Comparison of ENCODE assay signal across 18 cellular contexts in the genomic region with DNA sequence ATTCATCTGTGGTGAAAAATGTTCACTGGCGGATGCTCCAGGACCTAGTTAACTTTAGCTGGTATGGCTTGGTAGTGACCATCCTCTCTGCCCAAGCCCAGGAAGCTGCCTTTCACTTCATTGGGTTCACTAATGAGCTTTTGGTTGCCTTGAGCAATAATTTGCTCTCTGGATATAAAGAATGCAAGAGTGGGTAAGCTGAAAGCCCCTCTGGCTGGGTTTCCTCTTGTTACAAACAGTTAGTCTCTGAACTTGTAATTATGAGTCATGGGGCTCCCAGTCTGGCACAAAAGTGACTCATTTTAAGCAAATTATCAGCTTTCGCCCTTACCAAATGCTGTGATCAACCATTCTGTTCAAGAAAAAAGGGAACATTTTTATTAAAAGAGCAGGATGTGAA.
DNase-seq lines count a peak whose midpoint lies in the region; ATAC-seq and TF ChIP-seq lines count a peak whose summit lies in the region.
"Had no signal": no experiment of that assay in that cellular context is flagged by ENCODE, and none has a peak within 500 bp of the region (broad histone marks: within the 10 kb centered on the region; RNA-seq: fewer than 3 reads in every experiment).

No MANE protein-coding gene starts in this region.

- no peak overlapping the region for H4K8ac ChIP-seq in mesendoderm (ENCODE audit: low read depth, low read length)

- ATAC-seq in stimulated activated memory B cell treated with anti-CD40 and anti-IgM and Interleukin-4, amounts not matched to agents 10 μg/mL and 1 μg/mL and 100 μg/mL, for 72 hours: no peak

- H3K79me1 ChIP-seq in mesendoderm (ENCODE audit: low read length): no peaks in the 10 kb centered on the region

- H3K27me3 ChIP-seq in SJCRH30: no peaks in the 10 kb centered on the region
- no peaks in the 10 kb centered on the region for H3K27me3 ChIP-seq in mesendoderm (ENCODE audit: insufficient read depth, low read length, poor library complexity)
- H3K27me3 ChIP-seq: BLaER1, uterus had no signal

- H3K9me3 ChIP-seq in SJCRH30 (replicated peaks): no peaks in the 10 kb centered on the region
- H3K9me3 ChIP-seq: BLaER1, uterus had no signal

- no peak overlapping the region for H3K4ac ChIP-seq in mesendoderm (ENCODE audit: low read depth, low read length)

- H3K4me2 ChIP-seq in mesendoderm (ENCODE audit: low read length): no peak overlapping the region
- H3K4me2 ChIP-seq: BLaER1 had no signal

- H3K4me1 Mint-ChIP-seq in stimulated activated memory B cell treated with anti-CD40 and anti-IgM and Interleukin-4, amounts not matched to agents 10 μg/mL and 1 μg/mL and 100 μg/mL, for 72 hours: no peaks in the 10 kb centered on the region
- H3K4me1 Mint-ChIP-seq: brain, memory B cell had no signal

- no peak overlapping the region for H3K27ac Mint-ChIP-seq in stimulated activated memory B cell treated with anti-CD40 and anti-IgM and Interleukin-4, amounts not matched to agents 10 μg/mL and 1 μg/mL and 100 μg/mL, for 72 hours
- H3K27ac Mint-ChIP-seq: activated T-cell treated with anti-CD3 and anti-CD28 coated beads, Interleukin-2, amount 50 U/mL, for 72 hours; memory B cell had no signal

- H2BK5ac ChIP-seq in mesendoderm (ENCODE audit: low read length): no peak overlapping the region

- WGBS in mesendoderm (ENCODE audit: extremely low coverage, insufficient coverage, low lambda C conversion rate): no CpG with 5 or more reads among the region's 2 CpGs

- H4K5ac ChIP-seq in mesendoderm (ENCODE audit: low read length): no peak overlapping the region

- H3K79me2 ChIP-seq in mesendoderm (ENCODE audit: control insufficient read depth, insufficient read depth, low read length): no peaks in the 10 kb centered on the region

- no peak overlapping the region for H3K9ac ChIP-seq in mesendoderm (ENCODE audit: low read length)
- H3K9ac ChIP-seq: BLaER1 had no signal

- H3K23ac ChIP-seq in mesendoderm (ENCODE audit: low read length): no peak overlapping the region

- H3K27ac ChIP-seq in SJCRH30: no peak overlapping the region
- H3K27ac ChIP-seq in mesendoderm (ENCODE audit: low read depth, low read length): no peak overlapping the region
- H3K27ac ChIP-seq: BLaER1, uterus had no signal

- in situ Hi-C loops in SK-MEL-5 (cut with HindIII; ENCODE audit: low pct_unique_long_range_greater_than_20kb, low sequenced_read_pairs): no loop called here

- peaks cover 30% of the 10 kb centered on the region for H3K27me3 Mint-ChIP-seq in stimulated activated memory B cell treated with anti-CD40 and anti-IgM and Interleukin-4, amounts not matched to agents 10 μg/mL and 1 μg/mL and 100 μg/mL, for 72 hours

- peaks cover 11% of the 10 kb centered on the region for H3K9me3 Mint-ChIP-seq in stimulated activated memory B cell treated with anti-CD40 and anti-IgM and Interleukin-4, amounts not matched to agents 10 μg/mL and 1 μg/mL and 100 μg/mL, for 72 hours

- H3K36me3 Mint-ChIP-seq in stimulated activated memory B cell treated with anti-CD40 and anti-IgM and Interleukin-4, amounts not matched to agents 10 μg/mL and 1 μg/mL and 100 μg/mL, for 72 hours: no peaks in the 10 kb centered on the region
- H3K36me3 Mint-ChIP-seq: memory B cell had no signal

- H3K56ac ChIP-seq in mesendoderm (ENCODE audit: low read length): no peak overlapping the region

- TF ChIP-seq CTCF in fibroblast of villous mesenchyme (IDR thresholded peaks at IDR 0.05; ENCODE audit: insufficient read depth, low read depth, low read length): no peak

- no peak overlapping the region for H2AK5ac ChIP-seq in mesendoderm (ENCODE audit: low read length)

- H2BK15ac ChIP-seq in mesendoderm (replicated peaks; ENCODE audit: low read depth): no peak overlapping the region

- no peak overlapping the region for H3K4me3 Mint-ChIP-seq in stimulated activated memory B cell treated with anti-CD40 and anti-IgM and Interleukin-4, amounts not matched to agents 10 μg/mL and 1 μg/mL and 100 μg/mL, for 72 hours
- H3K4me3 Mint-ChIP-seq: activated T-cell treated with anti-CD3 and anti-CD28 coated beads, Interleukin-2, amount 50 U/mL, for 72 hours; brain; memory B cell had no signal

- DNase-seq in stimulated activated CD4-positive, alpha-beta T cell treated with anti-CD3 and anti-CD28 coated beads, Interleukin-15, amount 100 ng/mL, for 24 hours: peak; percentile 4
- DNase-seq in stimulated activated CD4-positive, alpha-beta T cell treated with anti-CD3 and anti-CD28 coated beads, Interleukin-12 subunit alpha, Interleukin-12 subunit beta, amount 100 ng/mL, for 4 hours: no peak
- DNase-seq in SK-MEL-5 (ENCODE audit: low read depth, low spot score) (peak; percentile 6), fibroblast of villous mesenchyme (ENCODE audit: low read depth) (peak; percentile 1), SJCRH30 (no peak), activated gamma-delta T cell (lab: John Stamatoyannopoulos, UW) (no peak), mesendoderm (no peak)
- DNase-seq: activated CD4-positive, CD25-positive, alpha-beta regulatory T cell treated with anti-CD3 and anti-CD28 coated beads, Interleukin-2, amount 50 U/mL, for 72 hours; NCI-H2029; stimulated activated CD4-positive, alpha-beta T cell treated with anti-CD3 and anti-CD28 coated beads, Interleukin-1b, Interleukin-23, amount 100 ng/mL, for 48 hours; SW 1271; uterus had no signal

- no peak overlapping the region for H2BK120ac ChIP-seq in mesendoderm (ENCODE audit: low read depth, low read length)

- no peaks in the 10 kb centered on the region for H3K4me1 ChIP-seq in SJCRH30
- no peaks in the 10 kb centered on the region for H3K4me1 ChIP-seq in mesendoderm (ENCODE audit: control insufficient read depth, low read depth, low read length)
- H3K4me1 ChIP-seq: BLaER1, uterus had no signal

- no peak overlapping the region for H3K18ac ChIP-seq in mesendoderm (ENCODE audit: low read length)

- H3K36me3 ChIP-seq in SJCRH30 (no peaks in the 10 kb centered on the region), mesendoderm (ENCODE audit: control insufficient read depth, insufficient read depth, low read length) (no peaks in the 10 kb centered on the region)
- H3K36me3 ChIP-seq: BLaER1, uterus had no signal

- no peak overlapping the region for H3K4me3 ChIP-seq in fibroblast of villous mesenchyme (ENCODE audit: low read depth, low read length)
- no peak overlapping the region for H3K4me3 ChIP-seq in SJCRH30
- H3K4me3 ChIP-seq in mesendoderm (ENCODE audit: low read length): no peak overlapping the region
- H3K4me3 ChIP-seq: BLaER1, K562, uterus had no signal

Comparison
In these comparisons a context has a peak if more than half of its experiments do, and no peak if none do; other contexts are left out.
1. DNase-seq: peak in stimulated activated CD4-positive, alpha-beta T cell treated with anti-CD3 and anti-CD28 coated beads, Interleukin-15, amount 100 ng/mL, for 24 hours (single experiment), SK-MEL-5 (single experiment) and fibroblast of villous mesenchyme (single experiment); none in stimulated activated CD4-positive, alpha-beta T cell treated with anti-CD3 and anti-CD28 coated beads, Interleukin-12 subunit alpha, Interleukin-12 subunit beta, amount 100 ng/mL, for 4 hours (single experiment), SJCRH30 (0 of 2), activated gamma-delta T cell (single experiment) and mesendoderm (single experiment).